In the genomic region with DNA sequence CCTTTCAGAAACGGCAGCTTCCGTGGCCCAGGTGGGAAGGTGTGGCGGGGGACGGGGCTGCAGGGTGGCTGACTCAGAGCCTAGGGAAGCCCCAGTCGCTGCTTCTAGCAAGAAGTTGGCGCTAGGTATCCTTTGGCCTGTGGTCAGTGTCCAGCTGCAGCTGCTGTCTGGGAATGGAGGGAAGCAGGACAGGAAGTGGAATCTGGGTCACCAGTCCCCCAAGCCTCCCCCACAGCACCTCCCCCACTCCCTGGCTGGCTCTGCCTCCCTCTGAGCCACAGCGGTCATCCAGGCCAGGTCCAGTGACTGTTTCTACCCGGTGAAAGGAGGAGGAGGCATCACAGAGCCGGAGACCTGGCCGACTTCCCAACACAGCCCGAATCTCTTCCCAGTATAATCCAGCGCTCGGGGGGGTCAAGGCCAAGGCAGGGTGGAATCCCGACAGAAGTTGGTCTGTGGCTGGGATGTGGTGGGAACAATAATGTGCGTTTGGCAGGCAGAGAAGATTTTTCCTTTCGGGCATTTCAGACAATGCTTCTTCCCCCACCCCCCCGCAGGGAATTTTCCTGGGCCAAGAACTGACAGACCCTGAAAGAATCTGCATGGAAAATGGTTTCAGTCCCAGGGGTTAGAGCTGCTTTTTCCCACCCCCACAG, we compare ENCODE assay signal across 9 cellular contexts. TPM values are rescaled to one million over a fixed set of nuclear protein-coding genes. Genes with fewer than 3 reads are reported as not detected.
DNase-seq lines count a peak whose midpoint lies in the region; ATAC-seq and TF ChIP-seq lines count a peak whose summit lies in the region.
"Had no signal": no experiment of that assay in that cellular context is flagged by ENCODE, and none has a peak within 500 bp of the region (broad histone marks: within the 10 kb centered on the region; RNA-seq: fewer than 3 reads in every experiment).

No MANE protein-coding gene starts in this region.

- H3K27ac ChIP-seq in substantia nigra (ENCODE audit: low read depth, low read length, poor library complexity, severe bottlenecking), result no peak overlapping the region
- H3K27ac ChIP-seq: epithelial cell of prostate had no signal

- H3K4me1 Mint-ChIP-seq in endothelial cell (ENCODE audit: unreplicated experiment), result peaks cover 56% of the 10 kb centered on the region
- H3K4me1 Mint-ChIP-seq in activated CD4-positive, alpha-beta memory T cell treated with anti-CD3 and anti-CD28 coated beads for 36 hours (ENCODE audit: low read depth), result peaks cover 1% of the 10 kb centered on the region

- H3K9me3 Mint-ChIP-seq in endothelial cell (ENCODE audit: unreplicated experiment), result no peaks in the 10 kb centered on the region
- H3K9me3 Mint-ChIP-seq in activated CD4-positive, alpha-beta memory T cell treated with anti-CD3 and anti-CD28 coated beads for 36 hours, result no peaks in the 10 kb centered on the region

- peaks cover 11% of the 10 kb centered on the region for H3K27me3 Mint-ChIP-seq in endothelial cell (ENCODE audit: unreplicated experiment)
- peaks cover 20% of the 10 kb centered on the region for H3K27me3 Mint-ChIP-seq in activated CD4-positive, alpha-beta memory T cell treated with anti-CD3 and anti-CD28 coated beads for 36 hours

- no peak for ATAC-seq in HG02852 (IDR thresholded peaks at IDR 0.05; ENCODE audit: unreplicated experiment)
- no peak for ATAC-seq in GM21737 (IDR thresholded peaks at IDR 0.05; ENCODE audit: unreplicated experiment)

- DNase-seq in M059J (ENCODE audit: low read depth) (peak; percentile 92), endothelial cell (ENCODE audit: low spot score) (no peak), lung microvascular endothelial cell (ENCODE audit: low read depth in 2 of 2) (peak; percentile 53 to 84), substantia nigra (lab: John Stamatoyannopoulos, UW) (peak in 39 of 49 donors; percentile 23 to 92 (median 54)), NK-92 (lab: John Stamatoyannopoulos, UW; ENCODE audit: unreplicated experiment) (no peak)
- no peak for DNase-seq in activated CD4-positive, alpha-beta memory T cell treated with anti-CD3 and anti-CD28 coated beads for 36 hours

- CTCF ChIA-PET in activated CD4-positive, alpha-beta memory T cell treated with anti-CD3 and anti-CD28 coated beads for 36 hours (lab: Charles Lee), result no interaction called here

- H3K36me3 Mint-ChIP-seq in endothelial cell (ENCODE audit: low read depth, unreplicated experiment), result no peaks in the 10 kb centered on the region
- H3K36me3 Mint-ChIP-seq in activated CD4-positive, alpha-beta memory T cell treated with anti-CD3 and anti-CD28 coated beads for 36 hours, result no peaks in the 10 kb centered on the region

- no peak for TF ChIP-seq CTCF in endothelial cell (IDR thresholded peaks at IDR 0.05; ENCODE audit: unreplicated experiment)

- H3K4me3 Mint-ChIP-seq in endothelial cell (ENCODE audit: unreplicated experiment), result no peak overlapping the region
- no peak overlapping the region for H3K4me3 Mint-ChIP-seq in activated CD4-positive, alpha-beta memory T cell treated with anti-CD3 and anti-CD28 coated beads for 36 hours

- intact Hi-C loops in activated CD4-positive, alpha-beta memory T cell treated with anti-CD3 and anti-CD28 coated beads for 36 hours (cut with micrococcal nuclease), result no loop called here

- H3K27ac Mint-ChIP-seq in endothelial cell (ENCODE audit: unreplicated experiment), result peak overlapping the region; percentile 24
- no peak overlapping the region for H3K27ac Mint-ChIP-seq in activated CD4-positive, alpha-beta memory T cell treated with anti-CD3 and anti-CD28 coated beads for 36 hours

- POLR2A ChIA-PET in activated CD4-positive, alpha-beta memory T cell treated with anti-CD3 and anti-CD28 coated beads for 36 hours (lab: Charles Lee), result no interaction called here

RNA-seq across cellular contexts. Expression of a gene that starts 45.1 kb away (rescaled TPM):
- 1.6 and 5.3 TPM in 2 replicates for total RNA-seq in M059J (2014; rRNA removed; shearing (Covaris generic))
- total RNA-seq in endothelial cell (ENCODE audit: unreplicated experiment) (0.15 TPM), lung microvascular endothelial cell (3.5 and 4.0 TPM in 2 replicates)
- under 1 TPM in 1 of 2 experiments, not detected in 1; 0.21 TPM for total RNA-seq in activated CD4-positive, alpha-beta memory T cell treated with anti-CD3 and anti-CD28 coated beads for 36 hours

Comparison
In these comparisons a context has a peak if more than half of its experiments do, and no peak if none do; other contexts are left out.
1. DNase-seq: peak in M059J (single experiment), lung microvascular endothelial cell (2 of 2) and substantia nigra (39 of 49); none in endothelial cell (single experiment), activated CD4-positive, alpha-beta memory T cell treated with anti-CD3 and anti-CD28 coated beads for 36 hours (single experiment) and NK-92 (single experiment).